In the genomic region with DNA sequence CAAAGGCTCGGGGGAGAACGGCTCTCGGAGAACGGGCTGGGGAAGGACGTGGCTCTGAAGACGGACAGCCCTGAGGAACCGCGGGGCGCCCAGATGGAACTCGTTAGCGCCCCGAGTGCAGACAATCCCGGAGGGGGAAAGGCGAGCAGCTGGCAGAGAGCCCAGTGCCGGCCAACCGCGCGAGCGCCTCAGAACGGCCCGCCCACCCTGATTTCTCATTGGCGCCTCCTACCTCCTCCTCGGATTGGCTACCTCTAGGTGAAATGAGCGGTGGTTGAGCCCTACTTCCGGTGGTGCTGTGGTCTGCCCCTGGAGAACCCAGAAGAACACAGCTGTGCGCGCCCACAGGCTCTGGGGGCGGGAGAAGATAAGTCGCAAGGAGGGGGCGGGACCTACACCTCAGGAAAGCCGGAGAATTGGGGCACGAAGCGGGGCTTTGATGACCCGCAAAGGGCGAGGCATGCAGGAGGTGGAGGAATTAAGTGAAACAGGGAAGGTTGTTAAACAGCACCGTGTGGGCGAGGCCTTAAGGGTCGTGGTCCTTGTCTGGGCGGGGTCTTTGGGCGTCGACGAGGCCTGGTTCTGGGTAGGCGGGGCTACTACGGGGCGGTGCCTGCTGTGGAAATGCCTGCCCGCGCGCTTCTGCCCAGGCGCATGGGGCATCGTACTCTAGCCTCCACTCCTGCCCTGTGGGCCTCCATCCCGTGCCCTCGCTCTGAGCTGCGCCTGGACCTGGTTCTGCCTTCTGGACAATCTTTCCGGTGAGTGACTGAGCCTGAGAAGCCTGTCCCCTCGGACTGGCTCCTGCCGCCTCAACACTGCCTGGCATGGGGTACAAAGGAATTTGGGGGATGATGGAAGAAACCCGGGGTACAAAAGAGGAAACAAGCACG, we compare ENCODE assay signal across 8 cellular contexts. TPM values are rescaled to one million over a fixed set of nuclear protein-coding genes. Genes with fewer than 3 reads are reported as not detected.
A peak's percentile ranks its signal among the peaks of the same experiment; 100 is the strongest.
DNase-seq lines count a peak whose midpoint lies in the region; ATAC-seq and TF ChIP-seq lines count a peak whose summit lies in the region.

A gene (plus strand): TSS at position 290 of the 893 bp plus-strand sequence. CDS start 335 bp downstream, at position 625.

- peak within 1 kb of the TSS; percentile 98 for H3K27ac Mint-ChIP-seq in type B pancreatic cell

- DNase-seq in NCI-H1436 (lab: John Stamatoyannopoulos, UW) (peak; percentile 89), T follicular helper cell (ENCODE audit: low read depth) (peak; percentile 90), adipocyte (ENCODE audit: low read depth) (peak; percentile 99), cardiac septum (ENCODE audit: low spot score) (peak; percentile 98), pons (ENCODE audit: low spot score) (peak; percentile 97), type B pancreatic cell (ENCODE audit: extremely low spot score, unreplicated experiment) (peak; percentile 93)

- peak; percentile 92 for ATAC-seq in HG02798 (IDR thresholded peaks at IDR 0.05; ENCODE audit: poor library complexity, unreplicated experiment)

- intact Hi-C loops in cardiac septum (cut with DNase I): loop anchor here (1.0 to 5.0 kb wide), 5 partner anchors 19 to 103 kb away; a partner anchor contains a TSS

- H3K27me3 Mint-ChIP-seq in type B pancreatic cell: no peaks in the 10 kb centered on the region

- H3K9me3 ChIP-seq in adipocyte (ENCODE audit: control insufficient read depth, low read length): no peaks in the 10 kb centered on the region

- peaks cover 24% of the 10 kb centered on the region for H3K4me1 Mint-ChIP-seq in type B pancreatic cell (ENCODE audit: unreplicated experiment)

- H3K36me3 ChIP-seq in adipocyte (ENCODE audit: control insufficient read depth, insufficient read depth, low read length, severe bottlenecking): peaks cover 44% of the 10 kb centered on the region

- peak within 1 kb of the TSS; percentile 100 for H3K4me3 Mint-ChIP-seq in type B pancreatic cell

- H3K4me3 ChIP-seq in GM12875 (ENCODE audit: low read depth, low read length) (peak within 1 kb of the TSS; percentile 90), adipocyte (ENCODE audit: low read length) (peak within 1 kb of the TSS; percentile 96)

- no peak for TF ChIP-seq CTCF in GM12875 (IDR thresholded peaks at IDR 0.05; ENCODE audit: borderline replicate concordance, insufficient read depth, low read depth, low read length)
- TF ChIP-seq CTCF in type B pancreatic cell (conservative IDR thresholded peaks at IDR 0.05): no peak

- peak within 1 kb of the TSS; percentile 90 for H3K9ac ChIP-seq in adipocyte (ENCODE audit: low read length)

- H3K36me3 Mint-ChIP-seq in type B pancreatic cell: peaks cover 17% of the 10 kb centered on the region

- H3K27me3 ChIP-seq in adipocyte (replicated peaks; ENCODE audit: control insufficient read depth, insufficient read depth, low read length): no peaks in the 10 kb centered on the region

- no peaks in the 10 kb centered on the region for H3K9me3 Mint-ChIP-seq in type B pancreatic cell

- H3K4me1 ChIP-seq in adipocyte (ENCODE audit: control insufficient read depth, insufficient read depth, low read length): peaks cover 49% of the 10 kb centered on the region

RNA-seq across cellular contexts. Expression of the gene that starts here (rescaled TPM):
- total RNA-seq in cardiac septum (9.6 TPM), type B pancreatic cell (ENCODE audit: low replicate concordance) (22.8 and 40.4 TPM in 2 replicates)

Comparison
In these comparisons a context has a peak if more than half of its experiments do, and no peak if none do; other contexts are left out.
1. Peak in every context shown above with its lines: DNase-seq, ATAC-seq and H3K4me3 ChIP-seq.